In genomic region chr13:77351326-77351725, GRCh38 we compare ENCODE assay signal across 19 cellular contexts. TPM values are rescaled to one million over a fixed set of nuclear protein-coding genes. Genes with fewer than 3 reads are reported as not detected.
DNase-seq lines count a peak whose midpoint lies in the region; ATAC-seq and TF ChIP-seq lines count a peak whose summit lies in the region.
"Had no signal": no experiment of that assay in that cellular context is flagged by ENCODE, and none has a peak within 500 bp of the region (broad histone marks: within the 10 kb centered on the region; RNA-seq: fewer than 3 reads in every experiment).

No MANE protein-coding gene starts in this region.

- peaks cover 3% of the 10 kb centered on the region for H3K9me3 Mint-ChIP-seq in activated CD4-positive, alpha-beta T cell treated with anti-CD3 and anti-CD28 coated beads, Interleukin-2, amount 10 ng/mL, durations not matched to agents 24 days and 14 days
- H3K9me3 Mint-ChIP-seq in activated CD4-positive, alpha-beta T cell treated with anti-CD3 and anti-CD28 coated beads, Interleukin-2, amount 10 ng/mL, durations not matched to agents 7 days and 5 days: no peaks in the 10 kb centered on the region
- H3K9me3 Mint-ChIP-seq in CD4-positive, alpha-beta memory T cell: peaks cover 0 to 4% (median 0%) of the 10 kb centered on the region in 8 donors

- peak; percentile 43 for DNase-seq in activated CD4-positive, alpha-beta T cell treated with anti-CD3 and anti-CD28 coated beads, Interleukin-2, amount 10 ng/mL, durations not matched to agents 24 days and 14 days
- DNase-seq in activated CD4-positive, alpha-beta T cell treated with anti-CD3 and anti-CD28 coated beads, Interleukin-2, amount 10 ng/mL, durations not matched to agents 7 days and 5 days: no peak
- DNase-seq in astrocyte of the cerebellum (ENCODE audit: low read depth) (peak; percentile 46), midbrain (lab: John Stamatoyannopoulos, UW) (peak; percentile 29), SIG-M5 treated with dmso at 0.1 percent for 504 hours (lab: John Stamatoyannopoulos, UW; ENCODE audit: unreplicated experiment) (no peak)
- no peak for DNase-seq in stimulated activated CD8-positive, alpha-beta memory T cell treated with anti-CD3 and anti-CD28 coated beads, Interleukin-4, amount 100 ng/mL, for 48 hours
- no peak for DNase-seq in CD4-positive, alpha-beta memory T cell
- DNase-seq: 8988T, DMS79, IMR-90, NCI-H1092 treated with DMSO at 0.1 percent for 48 hours, NCI-H146, NCI-H2081, NCI-H2171 treated with DMSO at 0.1 percent for 48 hours, NCI-H446 treated with DMSO at 0.1 percent for 48 hours, Peyer's patch had no signal

- no peak overlapping the region for H3K27ac Mint-ChIP-seq in activated CD4-positive, alpha-beta T cell treated with anti-CD3 and anti-CD28 coated beads, Interleukin-2, amount 10 ng/mL, durations not matched to agents 24 days and 14 days
- no peak overlapping the region for H3K27ac Mint-ChIP-seq in activated CD4-positive, alpha-beta T cell treated with anti-CD3 and anti-CD28 coated beads, Interleukin-2, amount 10 ng/mL, durations not matched to agents 7 days and 5 days
- no peak overlapping the region for H3K27ac Mint-ChIP-seq in CD4-positive, alpha-beta memory T cell

- no peak overlapping the region for H3K4me3 Mint-ChIP-seq in activated CD4-positive, alpha-beta T cell treated with anti-CD3 and anti-CD28 coated beads, Interleukin-2, amount 10 ng/mL, durations not matched to agents 24 days and 14 days
- H3K4me3 Mint-ChIP-seq in activated CD4-positive, alpha-beta T cell treated with anti-CD3 and anti-CD28 coated beads, Interleukin-2, amount 10 ng/mL, durations not matched to agents 7 days and 5 days: no peak overlapping the region
- H3K4me3 Mint-ChIP-seq in CD4-positive, alpha-beta memory T cell: no peak overlapping the region

- intact Hi-C loops in activated CD4-positive, alpha-beta T cell treated with anti-CD3 and anti-CD28 coated beads, Interleukin-2, amount 10 ng/mL, durations not matched to agents 24 days and 14 days (cut with micrococcal nuclease): no loop called here
- intact Hi-C loops in CD4-positive, alpha-beta memory T cell (cut with micrococcal nuclease): no loop called here

- H3K27me3 ChIP-seq in CD4-positive, alpha-beta memory T cell (ENCODE audit: insufficient read depth, low read length): no peaks in the 10 kb centered on the region
- H3K27me3 ChIP-seq: BLaER1 treated with 17β-estradiol and CSF1 and Interleukin-3, amounts not matched to agents 10 nM and 100 nM; Peyer's patch had no signal

- TF ChIP-seq CTCF in astrocyte of the cerebellum (IDR thresholded peaks at IDR 0.05; ENCODE audit: low read depth, low read length, missing control alignments): no peak

- CTCF ChIA-PET in activated CD4-positive, alpha-beta T cell treated with anti-CD3 and anti-CD28 coated beads, Interleukin-2, amount 10 ng/mL, durations not matched to agents 7 days and 5 days (lab: Charles Lee): no interaction called here
- CTCF ChIA-PET in CD4-positive, alpha-beta memory T cell (lab: Charles Lee; ENCODE audit: partially characterized antibody): no interaction called here

- H3K36me3 ChIP-seq in CD4-positive, alpha-beta memory T cell (ENCODE audit: insufficient read depth, low read length): no peaks in the 10 kb centered on the region
- H3K36me3 ChIP-seq: BLaER1 treated with 17β-estradiol and CSF1 and Interleukin-3, amounts not matched to agents 10 nM and 100 nM; Peyer's patch had no signal

- in situ Hi-C loops in astrocyte of the cerebellum (cut with HindIII; ENCODE audit: low sequenced_read_pairs): no loop called here

- H3K27ac ChIP-seq in CD4-positive, alpha-beta memory T cell (ENCODE audit: low read depth, low read length): no peak overlapping the region
- H3K27ac ChIP-seq: BLaER1 treated with 17β-estradiol and CSF1 and Interleukin-3, amounts not matched to agents 10 nM and 100 nM; HL-60; Peyer's patch had no signal

- H3K9me3 ChIP-seq in CD4-positive, alpha-beta memory T cell (ENCODE audit: control insufficient read depth in 1 of 2, low read length in 2 of 2): no peaks in the 10 kb centered on the region
- H3K9me3 ChIP-seq: Peyer's patch had no signal

- no peak for ATAC-seq in HG03097 (IDR thresholded peaks at IDR 0.05; ENCODE audit: low FRiP score, unreplicated experiment)

- POLR2A ChIA-PET in activated CD4-positive, alpha-beta T cell treated with anti-CD3 and anti-CD28 coated beads, Interleukin-2, amount 10 ng/mL, durations not matched to agents 7 days and 5 days (lab: Charles Lee): no interaction called here
- POLR2A ChIA-PET in CD4-positive, alpha-beta memory T cell (lab: Charles Lee; ENCODE audit: partially characterized antibody): no interaction called here

- H3K36me3 Mint-ChIP-seq in activated CD4-positive, alpha-beta T cell treated with anti-CD3 and anti-CD28 coated beads, Interleukin-2, amount 10 ng/mL, durations not matched to agents 24 days and 14 days (ENCODE audit: low read depth): no peaks in the 10 kb centered on the region
- H3K36me3 Mint-ChIP-seq in activated CD4-positive, alpha-beta T cell treated with anti-CD3 and anti-CD28 coated beads, Interleukin-2, amount 10 ng/mL, durations not matched to agents 7 days and 5 days (ENCODE audit: low read depth): no peaks in the 10 kb centered on the region
- H3K36me3 Mint-ChIP-seq in CD4-positive, alpha-beta memory T cell: no peaks in the 10 kb centered on the region

- H3K4me1 ChIP-seq in CD4-positive, alpha-beta memory T cell (ENCODE audit: insufficient read depth, low read length): peaks cover 12% of the 10 kb centered on the region
- H3K4me1 ChIP-seq: Peyer's patch had no signal

- H3K4me3 ChIP-seq in astrocyte of the cerebellum (ENCODE audit: low read depth, low read length): no peak overlapping the region
- no peak overlapping the region for H3K4me3 ChIP-seq in CD4-positive, alpha-beta memory T cell (ENCODE audit: low read length in 2 of 2)
- H3K4me3 ChIP-seq: BLaER1 treated with 17β-estradiol and CSF1 and Interleukin-3, amounts not matched to agents 10 nM and 100 nM; Peyer's patch had no signal

- peaks cover 14% of the 10 kb centered on the region for H3K27me3 Mint-ChIP-seq in activated CD4-positive, alpha-beta T cell treated with anti-CD3 and anti-CD28 coated beads, Interleukin-2, amount 10 ng/mL, durations not matched to agents 24 days and 14 days
- H3K27me3 Mint-ChIP-seq in activated CD4-positive, alpha-beta T cell treated with anti-CD3 and anti-CD28 coated beads, Interleukin-2, amount 10 ng/mL, durations not matched to agents 7 days and 5 days: peaks cover 1% of the 10 kb centered on the region
- no peaks in the 10 kb centered on the region for H3K27me3 Mint-ChIP-seq in CD4-positive, alpha-beta memory T cell

- peaks cover 4% of the 10 kb centered on the region for H3K4me1 Mint-ChIP-seq in activated CD4-positive, alpha-beta T cell treated with anti-CD3 and anti-CD28 coated beads, Interleukin-2, amount 10 ng/mL, durations not matched to agents 24 days and 14 days
- H3K4me1 Mint-ChIP-seq in activated CD4-positive, alpha-beta T cell treated with anti-CD3 and anti-CD28 coated beads, Interleukin-2, amount 10 ng/mL, durations not matched to agents 7 days and 5 days: peaks cover 7% of the 10 kb centered on the region
- peaks cover 6 to 20% (median 14%) of the 10 kb centered on the region in 4 donors for H3K4me1 Mint-ChIP-seq in CD4-positive, alpha-beta memory T cell

RNA-seq across cellular contexts. Expression of gene MYCBP2, which starts 24.4 kb away (rescaled TPM):
- total RNA-seq in activated CD4-positive, alpha-beta T cell treated with anti-CD3 and anti-CD28 coated beads, Interleukin-2, amount 10 ng/mL, durations not matched to agents 24 days and 14 days: 94.6 and 119 TPM in 2 replicates
- 100 to 1,000 TPM; 118 to 129 TPM for total RNA-seq in activated CD4-positive, alpha-beta T cell treated with anti-CD3 and anti-CD28 coated beads, Interleukin-2, amount 10 ng/mL, durations not matched to agents 7 days and 5 days
- 100 to 1,000 TPM; 189 to 197 TPM for total RNA-seq in CD4-positive, alpha-beta memory T cell
- 10 to 100 TPM; 13.3 to 48.3 TPM for polyA plus RNA-seq in CD4-positive, alpha-beta memory T cell

Comparison
In these comparisons a context has a peak if more than half of its experiments do, and no peak if none do; other contexts are left out.
1. DNase-seq: peak in activated CD4-positive, alpha-beta T cell treated with anti-CD3 and anti-CD28 coated beads, Interleukin-2, amount 10 ng/mL, durations not matched to agents 24 days and 14 days (single experiment), astrocyte of the cerebellum (single experiment) and midbrain (single experiment); none in activated CD4-positive, alpha-beta T cell treated with anti-CD3 and anti-CD28 coated beads, Interleukin-2, amount 10 ng/mL, durations not matched to agents 7 days and 5 days (single experiment), stimulated activated CD8-positive, alpha-beta memory T cell treated with anti-CD3 and anti-CD28 coated beads, Interleukin-4, amount 100 ng/mL, for 48 hours (single experiment), CD4-positive, alpha-beta memory T cell (0 of 5) and SIG-M5 treated with dmso at 0.1 percent for 504 hours (single experiment).